8 cellular contexts compared by ENCODE assay signal in genomic region chr4:85127653-85128052, GRCh38.
A peak's percentile ranks its signal among the peaks of the same experiment; 100 is the strongest.
DNase-seq lines count a peak whose midpoint lies in the region; ATAC-seq and TF ChIP-seq lines count a peak whose summit lies in the region.

No MANE protein-coding gene starts in this region.

- H3K27me3 ChIP-seq in HCT116 (ENCODE audit: insufficient read depth, low read length), result no peaks in the 10 kb centered on the region
- peaks cover 3% of the 10 kb centered on the region for H3K27me3 ChIP-seq in mammary epithelial cell (ENCODE audit: insufficient read depth, low read length)

- no TSS peak for BruUV-seq in HCT116 (replicated peaks; lab: Mats Ljungman, UMichigan)
- no TSS peak for BruUV-seq in mammary epithelial cell (replicated peaks; lab: Mats Ljungman, UMichigan)

- POLR2A ChIA-PET in HCT116 (lab: Charles Lee), result no interaction called here

- peak; percentile 72 for TF ChIP-seq CTCF in GM12873 (IDR thresholded peaks at IDR 0.05; ENCODE audit: insufficient read depth, low read depth, low read length, missing control alignments)
- peak; percentile 55 to 81 (median 69); a peak in 5 of 6 replicates for TF ChIP-seq CTCF in HCT116 (IDR thresholded peaks at IDR 0.05 in 2 of 3, conservative IDR thresholded peaks at IDR 0.05 in 1 of 3; ENCODE audit: borderline replicate concordance in 1 of 3, insufficient read depth in 1 of 3, low read depth in 2 of 3, low read length in 2 of 3)
- TF ChIP-seq CTCF in mammary epithelial cell (conservative IDR thresholded peaks at IDR 0.05 in 1 of 2, IDR thresholded peaks at IDR 0.05 in 1 of 2; ENCODE audit: extremely low read depth in 1 of 2, insufficient read depth in 1 of 2, low read depth in 1 of 2, low read length in 2 of 2), result peak; percentile 50 to 55

- peaks cover 0 to 7% of the 10 kb centered on the region in 2 experiments; a peak in 3 of 4 replicates for H3K4me1 ChIP-seq in HCT116 (ENCODE audit: control insufficient read depth in 1 of 2, insufficient read depth in 2 of 2, low read length in 2 of 2)
- no peaks in the 10 kb centered on the region for H3K4me1 ChIP-seq in mammary epithelial cell (ENCODE audit: insufficient read depth, low read length)

- H3K9ac ChIP-seq in HCT116 (ENCODE audit: low read length) (no peak overlapping the region), mammary epithelial cell (ENCODE audit: insufficient read depth, low read length) (no peak overlapping the region)

- in situ Hi-C loops in mammary epithelial cell (cut with MboI; ENCODE audit: low sequenced_read_pairs in 2 of 2), result loop anchor here in 1 of 2 donors (25.0 kb wide), 1 partner anchor 610 kb away; no protein-coding TSS in a partner anchor

- dilution Hi-C loops in mammary epithelial cell (cut with HindIII; ENCODE audit: low sequenced_read_pairs), result no loop called here

- ATAC-seq in HCT116, result peak; percentile 99

- TF ChIP-seq POLR2A in HCT116 (IDR thresholded peaks at IDR 0.05; ENCODE audit: borderline replicate concordance, extremely low read depth, insufficient read depth, insufficient read length), result no peak

- H3K36me3 ChIP-seq in HCT116 (ENCODE audit: control insufficient read depth in 1 of 2, insufficient read depth in 2 of 2, low read length in 2 of 2) (no peaks in the 10 kb centered on the region), mammary epithelial cell (ENCODE audit: insufficient read depth, low read length) (no peaks in the 10 kb centered on the region)

- no peak overlapping the region for H3K27ac ChIP-seq in HCT116 (ENCODE audit: low read depth, low read length)
- no peak overlapping the region for H3K27ac ChIP-seq in mammary epithelial cell (ENCODE audit: insufficient read depth, low read depth, low read length)

- RAD21 ChIA-PET in HCT116 (lab: Charles Lee; ENCODE audit: low non-redundant PET in 1 of 2, low total read pairs in 2 of 2, uncharacterized antibody in 2 of 2, unreplicated experiment in 2 of 2), result no interaction called here

- H3K4me3 ChIP-seq in HCT116 (replicated peaks in 1 of 2; ENCODE audit: low read depth in 1 of 2, low read length in 2 of 2), result no peak overlapping the region
- no peak overlapping the region for H3K4me3 ChIP-seq in mammary epithelial cell (replicated peaks in 1 of 3; ENCODE audit: insufficient read depth in 1 of 3, low read depth in 2 of 3, low read length in 3 of 3)

- peak; percentile 23 for DNase-seq in 8988T
- DNase-seq in HCT116 (ENCODE audit: low read depth, low spot score), result peak; percentile 47
- DNase-seq in LHCN-M2 (ENCODE audit: low read depth), result peak; percentile 48
- peak; percentile 17 for DNase-seq in mammary epithelial cell
- peak; percentile 39 for DNase-seq in midbrain (lab: John Stamatoyannopoulos, UW)
- no peak for DNase-seq in cerebellar nuclear complex (lab: John Stamatoyannopoulos, UW)
- DNase-seq in central memory CD4-positive, alpha-beta T cell, result no peak

- no peaks in the 10 kb centered on the region for H3K9me2 ChIP-seq in HCT116 (ENCODE audit: insufficient read depth)

- H2AFZ ChIP-seq in HCT116 (ENCODE audit: low read depth, low read length, poor library complexity, severe bottlenecking) (peak overlapping the region; percentile 90), mammary epithelial cell (ENCODE audit: low read depth, low read length) (peak overlapping the region; percentile 30)

- peak overlapping the region; percentile 1; the same call in 1 of the 2 replicates for H3K4me2 ChIP-seq in HCT116 (ENCODE audit: low read length)
- no peak overlapping the region for H3K4me2 ChIP-seq in mammary epithelial cell (ENCODE audit: insufficient read depth, low read depth, low read length)

- 45% methylated on average over 7 of the region's 10 CpGs for WGBS in mammary epithelial cell (ENCODE audit: low coverage, missing lambda C conversion rate)

- peak; percentile 57 for TF ChIP-seq RAD21 in HCT116 (IDR thresholded peaks at IDR 0.05; ENCODE audit: low read depth)

- no peaks in the 10 kb centered on the region for H3K79me2 ChIP-seq in HCT116 (ENCODE audit: insufficient read depth, low read length)
- H3K79me2 ChIP-seq in mammary epithelial cell (ENCODE audit: insufficient read depth, low read length), result no peaks in the 10 kb centered on the region

- intact Hi-C loops in HCT116 (cut with micrococcal nuclease) (no loop called here), mammary epithelial cell (cut with micrococcal nuclease) (no loop called here)

- CTCF ChIA-PET in HCT116 (lab: Charles Lee) (interaction anchor here (0.6 to 2.4 kb wide), 7 partner anchors 12 to 916 kb away, joined by 3 to 7 read pairs (median 3); no protein-coding TSS in a partner anchor), mammary epithelial cell (lab: Charles Lee; ENCODE audit: low non-redundant PET) (no interaction called here)

- H3K9me3 ChIP-seq in HCT116 (ENCODE audit: control insufficient read depth in 1 of 2, insufficient read depth in 1 of 2, low read depth in 1 of 2, low read length in 2 of 2), result no peaks in the 10 kb centered on the region
- H3K9me3 ChIP-seq in mammary epithelial cell (replicated peaks; ENCODE audit: insufficient read depth, low read length), result no peaks in the 10 kb centered on the region

- H4K20me1 ChIP-seq in HCT116 (ENCODE audit: insufficient read depth), result no peaks in the 10 kb centered on the region
- no peaks in the 10 kb centered on the region for H4K20me1 ChIP-seq in mammary epithelial cell (ENCODE audit: insufficient read depth, low read length)

TF ChIP-seq in HCT116, 20 proteins besides CTCF, POLR2A, EP300 and RAD21:
- TF ChIP-seq CBX3 (IDR thresholded peaks at IDR 0.05; ENCODE audit: low read depth) (peak; percentile 83; the same call in 1 of the 2 replicates), FOSL1 (IDR thresholded peaks at IDR 0.05; ENCODE audit: low read depth) (no peak), POLR2AphosphoS5 (IDR thresholded peaks at IDR 0.05; ENCODE audit: low read depth, low read length) (0 out of 2 replicates have a peak, but pooled peaks have one; percentile 18), MAX (IDR thresholded peaks at IDR 0.05) (peak; percentile 78), ZFX (IDR thresholded peaks at IDR 0.05) (peak; percentile 53), SIN3A (IDR thresholded peaks at IDR 0.05; ENCODE audit: low read depth) (no peak), SRF (IDR thresholded peaks at IDR 0.05; ENCODE audit: low read depth) (no peak)
TF ChIP-seq in HCT116: peak in this region for 4.

Comparison
In these comparisons a context has a peak if more than half of its experiments do, and no peak if none do; other contexts are left out.
1. DNase-seq: peak in 8988T (single experiment), HCT116 (single experiment), LHCN-M2 (single experiment), mammary epithelial cell (single experiment) and midbrain (single experiment); none in cerebellar nuclear complex (0 of 2) and central memory CD4-positive, alpha-beta T cell (single experiment).
2. Peak in every context shown above with its lines, with median percentiles within 50 percentile points of each other: CTCF ChIP-seq.